In genomic region chr10:127976701-127977367, GRCh38 we compare ENCODE assay signal across 14 cellular contexts.
DNase-seq lines count a peak whose midpoint lies in the region; ATAC-seq and TF ChIP-seq lines count a peak whose summit lies in the region.
"Had no signal": no experiment of that assay in that cellular context is flagged by ENCODE, and none has a peak within 500 bp of the region (broad histone marks: within the 10 kb centered on the region; RNA-seq: fewer than 3 reads in every experiment).

No MANE protein-coding gene starts in this region.

- H3K27ac ChIP-seq in SJCRH30, result peak overlapping the region; percentile 7; the same call in 1 of the 2 replicates
- H3K27ac ChIP-seq in mesenchymal stem cell (ENCODE audit: low read length, poor library complexity, severe bottlenecking), result no peak overlapping the region
- peak overlapping the region; percentile 31 to 86 (median 63) for H3K27ac ChIP-seq in tibial nerve

- H3K23ac ChIP-seq in mesenchymal stem cell (ENCODE audit: low read length in 2 of 2), result no peak overlapping the region

- H2BK120ac ChIP-seq in mesenchymal stem cell (ENCODE audit: low read depth, low read length), result peak overlapping the region; percentile 66

- 23% methylated on average over 3 of the region's 8 CpGs for WGBS in mesenchymal stem cell
- WGBS in tibial nerve, 2 donors, result 38 to 45% methylated on average over 8 of the region's 8 CpGs

- H3K79me1 ChIP-seq in mesenchymal stem cell (replicated peaks; ENCODE audit: low read length, poor library complexity, severe bottlenecking), result peaks cover 3% of the 10 kb centered on the region

- TF ChIP-seq EP300 in tibial nerve (IDR thresholded peaks at IDR 0.05), result no peak

- no peaks in the 10 kb centered on the region for H3K9me3 ChIP-seq in SJCRH30 (replicated peaks)
- H3K9me3 ChIP-seq in mesenchymal stem cell (ENCODE audit: control insufficient read depth, low read length), result peaks cover 10% of the 10 kb centered on the region
- H3K9me3 ChIP-seq in tibial nerve, result peaks cover 0 to 15% (median 1%) of the 10 kb centered on the region in 4 donors

- TF ChIP-seq CTCF in tibial nerve (IDR thresholded peaks at IDR 0.05), result no peak

- H3K9ac ChIP-seq in mesenchymal stem cell (ENCODE audit: low read length), result peak overlapping the region; percentile 69

- peak overlapping the region; percentile 90 for H4K91ac ChIP-seq in mesenchymal stem cell (ENCODE audit: low read length)

- peak overlapping the region; percentile 88 for H4K8ac ChIP-seq in mesenchymal stem cell (ENCODE audit: low read length)

- H3K18ac ChIP-seq in mesenchymal stem cell (ENCODE audit: low read depth in 1 of 2, low read length in 2 of 2), result peak overlapping the region; percentile 54 to 84

- H3K36me3 ChIP-seq in SJCRH30 (no peaks in the 10 kb centered on the region), mesenchymal stem cell (ENCODE audit: control insufficient read depth in 1 of 2, insufficient read depth in 2 of 2, low read depth in 1 of 2, low read length in 2 of 2) (no peaks in the 10 kb centered on the region), tibial nerve (no peaks in the 10 kb centered on the region)

- no peak overlapping the region for H3K4me2 ChIP-seq in mesenchymal stem cell (ENCODE audit: low read length, poor library complexity, severe bottlenecking)

- no peak overlapping the region for H2BK5ac ChIP-seq in mesenchymal stem cell (ENCODE audit: low read depth, low read length, poor library complexity, severe bottlenecking)

- peak overlapping the region in 1 of 2 experiments; percentile 91 for H3K14ac ChIP-seq in mesenchymal stem cell (ENCODE audit: low read length in 2 of 2)

- H3K27me3 ChIP-seq in SJCRH30 (no peaks in the 10 kb centered on the region), mesenchymal stem cell (ENCODE audit: control insufficient read depth in 1 of 2, insufficient read depth in 1 of 2, low read length in 2 of 2) (no peaks in the 10 kb centered on the region), tibial nerve (no peaks in the 10 kb centered on the region)

- H2AK5ac ChIP-seq in mesenchymal stem cell (ENCODE audit: low read length, severe bottlenecking), result peak overlapping the region; percentile 85

- no peak for ATAC-seq in HG02678 (IDR thresholded peaks at IDR 0.05; ENCODE audit: unreplicated experiment)
- ATAC-seq in GM18858 (IDR thresholded peaks at IDR 0.05; ENCODE audit: unreplicated experiment), result no peak
- ATAC-seq: stimulated activated memory B cell treated with anti-CD40 and anti-IgM and Interleukin-4, amounts not matched to agents 10 μg/mL and 1 μg/mL and 100 μg/mL, for 72 hours; T-cell had no signal

- H3K4me1 ChIP-seq in SJCRH30 (peaks cover 8% of the 10 kb centered on the region), mesenchymal stem cell (ENCODE audit: control insufficient read depth, insufficient read depth, low read depth, low read length) (peaks cover 9% of the 10 kb centered on the region), tibial nerve (peaks cover 0 to 68% (median 25%) of the 10 kb centered on the region in 4 donors)

- peak overlapping the region; percentile 75 for H2BK15ac ChIP-seq in mesenchymal stem cell (ENCODE audit: low read depth, poor library complexity, severe bottlenecking)

- TF ChIP-seq POLR2A in tibial nerve (IDR thresholded peaks at IDR 0.05), result no peak

- DNase-seq in SJCRH30 (no peak), dermis blood vessel endothelial cell (peak; percentile 58), mesenchymal stem cell (peak; percentile 79), tibial nerve (ENCODE audit: low spot score in 2 of 2) (no peak), D341Med (ENCODE audit: low spot score) (no peak)
- DNase-seq: activated CD4-positive, alpha-beta T cell treated with anti-CD3 and anti-CD28 coated beads, Interleukin-2, amount 50 U/mL, for 1 hour; CD8-positive, alpha-beta memory T cell; KG1; NCI-H2081 treated with DMSO at 0.1 percent for 48 hours; stimulated activated CD4-positive, alpha-beta T cell treated with anti-CD3 and anti-CD28 coated beads, Interleukin-1b, Interleukin-23, amount 100 ng/mL, for 48 hours had no signal

- peak overlapping the region; percentile 79 to 91 for H3K4ac ChIP-seq in mesenchymal stem cell (ENCODE audit: low read depth in 1 of 2, low read length in 2 of 2)

- peak overlapping the region in 1 of 2 experiments; percentile 96 for H2BK12ac ChIP-seq in mesenchymal stem cell (ENCODE audit: low read length in 2 of 2)

- H3K4me3 ChIP-seq in SJCRH30 (no peak overlapping the region), mesenchymal stem cell (ENCODE audit: insufficient read depth in 1 of 2, low read depth in 1 of 2, low read length in 2 of 2) (peak overlapping the region in 1 of 2 experiments; percentile 69), tibial nerve (no peak overlapping the region)

- H2AFZ ChIP-seq in mesenchymal stem cell (ENCODE audit: low read depth, low read length), result no peak overlapping the region

Comparison
In these comparisons a context has a peak if more than half of its experiments do, and no peak if none do; other contexts are left out.
1. DNase-seq: peak in dermis blood vessel endothelial cell (single experiment) and mesenchymal stem cell (single experiment); none in SJCRH30 (0 of 2), tibial nerve (0 of 2) and D341Med (single experiment).